18 cellular contexts compared by ENCODE assay signal in the genomic region with DNA sequence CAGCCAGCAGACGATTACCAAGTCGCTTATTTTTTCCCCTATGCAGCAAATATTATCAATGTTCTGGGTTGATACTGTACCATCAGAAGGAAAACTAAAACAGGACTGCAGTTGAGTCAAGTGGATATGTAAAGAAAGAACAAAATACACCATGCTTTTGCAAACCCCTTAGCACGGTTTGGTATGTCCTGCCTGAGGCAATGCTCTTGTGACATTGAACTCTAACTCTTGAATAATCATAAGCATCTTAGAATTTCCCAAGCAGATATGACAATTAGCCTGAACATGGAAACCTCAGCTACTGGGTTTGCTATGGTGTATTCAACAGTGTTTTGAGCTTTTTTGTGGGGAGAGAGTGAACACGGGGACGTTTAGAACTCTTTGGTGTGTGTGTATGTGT.
DNase-seq lines count a peak whose midpoint lies in the region; FAIRE-seq and TF ChIP-seq lines count a peak whose summit lies in the region.
"Had no signal": no experiment of that assay in that cellular context is flagged by ENCODE, and none has a peak within 500 bp of the region (broad histone marks: within the 10 kb centered on the region; RNA-seq: fewer than 3 reads in every experiment).

No MANE protein-coding gene starts in this region.

- no peak for TF ChIP-seq CTCF in MCF 10A (IDR thresholded peaks at IDR 0.05; ENCODE audit: unreplicated experiment)
- TF ChIP-seq CTCF in breast epithelium (IDR thresholded peaks at IDR 0.05): no peak
- no peak for TF ChIP-seq CTCF in keratinocyte (optimal IDR thresholded peaks at IDR 0.05 in 1 of 3, IDR thresholded peaks at IDR 0.05 in 1 of 3, conservative IDR thresholded peaks at IDR 0.05 in 1 of 3; ENCODE audit: extremely low read depth in 1 of 3, insufficient read depth in 2 of 3, low read length in 3 of 3)
- no peak for TF ChIP-seq CTCF in nephron progenitor cell (IDR thresholded peaks at IDR 0.05)
- TF ChIP-seq CTCF in GM20000 (IDR thresholded peaks at IDR 0.05; ENCODE audit: extremely low read depth, missing control alignments): no peak

- no peak overlapping the region for H3K27ac Mint-ChIP-seq in MCF 10A (ENCODE audit: low read depth, unreplicated experiment)
- no peak overlapping the region for H3K27ac Mint-ChIP-seq in nephron progenitor cell
- H3K27ac Mint-ChIP-seq: CD4-positive, alpha-beta T cell had no signal

- H3K27ac ChIP-seq in breast epithelium (no peak overlapping the region), keratinocyte (ENCODE audit: control insufficient read depth, insufficient read depth, low read length) (no peak overlapping the region)
- H3K27ac ChIP-seq: 22Rv1, A549, C4-2B, GM23248, HL-60 had no signal

- POLR2A ChIA-PET in MCF 10A (lab: Yijun Ruan, JAX): interaction anchor here (0.6 kb wide), 1 partner anchor 10 kb away, joined by 3 read pairs; no protein-coding TSS in a partner anchor

- H2AFZ ChIP-seq in keratinocyte (ENCODE audit: control insufficient read depth, low read length): no peak overlapping the region
- H2AFZ ChIP-seq: GM23248 had no signal

- H3K4me2 ChIP-seq in keratinocyte (ENCODE audit: control insufficient read depth, extremely low read depth, insufficient read depth, low read depth, low read length): no peak overlapping the region
- H3K4me2 ChIP-seq: A549 had no signal

- H3K9ac ChIP-seq in keratinocyte (ENCODE audit: control insufficient read depth, extremely low read depth, insufficient read depth, low read length): no peak overlapping the region
- H3K9ac ChIP-seq: GM23248 had no signal

- no peak overlapping the region for H3K4me3 ChIP-seq in breast epithelium
- no peak overlapping the region for H3K4me3 ChIP-seq in keratinocyte (ENCODE audit: control insufficient read depth in 2 of 3, extremely low read depth in 1 of 3, insufficient read depth in 2 of 3, low read depth in 1 of 3, low read length in 3 of 3)
- H3K4me3 ChIP-seq: A549, GM12878, GM23248 had no signal

- CTCF ChIA-PET in MCF 10A (lab: Yijun Ruan, JAX): interaction anchor here (1.1 kb wide), 1 partner anchor 32 kb away, joined by 4 read pairs; no protein-coding TSS in a partner anchor

- no peak for TF ChIP-seq POLR2A in breast epithelium (IDR thresholded peaks at IDR 0.05)

- no peaks in the 10 kb centered on the region for H3K36me3 ChIP-seq in breast epithelium
- H3K36me3 ChIP-seq in keratinocyte (ENCODE audit: control insufficient read depth in 2 of 2, extremely low read depth in 1 of 2, insufficient read depth in 2 of 2, low read length in 2 of 2): no peaks in the 10 kb centered on the region

- H3K4me1 ChIP-seq in breast epithelium: no peaks in the 10 kb centered on the region
- peaks cover 19% of the 10 kb centered on the region for H3K4me1 ChIP-seq in keratinocyte (ENCODE audit: control insufficient read depth, extremely low read depth, insufficient read depth, low read length)
- H3K4me1 ChIP-seq: A549, Caco-2 had no signal

- no peaks in the 10 kb centered on the region for H3K79me2 ChIP-seq in keratinocyte (ENCODE audit: control insufficient read depth, insufficient read depth, low read length)

- H3K9me3 Mint-ChIP-seq in MCF 10A (ENCODE audit: unreplicated experiment) (no peaks in the 10 kb centered on the region), nephron progenitor cell (no peaks in the 10 kb centered on the region)

- BruUV-seq in MCF 10A (replicated peaks; lab: Mats Ljungman, UMichigan): no TSS peak

- peak; percentile 36 for FAIRE-seq in keratinocyte (lab: Jason Lieb, UNC)
- FAIRE-seq: A549, D721Med, GM12878 had no signal

- H3K27me3 ChIP-seq in breast epithelium (no peaks in the 10 kb centered on the region), keratinocyte (ENCODE audit: control insufficient read depth, extremely low read depth, insufficient read depth, low read length) (no peaks in the 10 kb centered on the region)

- no peaks in the 10 kb centered on the region for H3K27me3 Mint-ChIP-seq in MCF 10A (ENCODE audit: insufficient read depth, unreplicated experiment)
- H3K27me3 Mint-ChIP-seq in nephron progenitor cell (ENCODE audit: low read depth, poor library complexity): no peaks in the 10 kb centered on the region
- H3K27me3 Mint-ChIP-seq: CD4-positive, alpha-beta T cell had no signal

- peaks cover 25% of the 10 kb centered on the region for H3K4me1 Mint-ChIP-seq in MCF 10A (ENCODE audit: insufficient read depth, unreplicated experiment)
- H3K4me1 Mint-ChIP-seq in nephron progenitor cell: no peaks in the 10 kb centered on the region

- H3K36me3 Mint-ChIP-seq in MCF 10A (ENCODE audit: insufficient read depth, unreplicated experiment) (no peaks in the 10 kb centered on the region), nephron progenitor cell (ENCODE audit: low read depth) (no peaks in the 10 kb centered on the region)

- no peaks in the 10 kb centered on the region for H3K9me1 ChIP-seq in keratinocyte (ENCODE audit: control insufficient read depth, extremely low read depth, insufficient read depth, low read length)

- peak; percentile 11 for DNase-seq in MCF 10A (ENCODE audit: unreplicated experiment)
- no peak for DNase-seq in breast epithelium (ENCODE audit: low spot score in 2 of 2)
- DNase-seq in RPMI7951 (ENCODE audit: low read depth): peak; percentile 51
- DNase-seq in keratinocyte (ENCODE audit: low read depth, low spot score): no peak
- DNase-seq in nephron progenitor cell: no peak
- DNase-seq in activated gamma-delta T cell treated with Interleukin-2 at 50 U/mL for 16 hours: no peak
- DNase-seq in GM20000 (ENCODE audit: low spot score): no peak
- DNase-seq: AML-193; Caco-2; CD4-positive, alpha-beta T cell; DMS79; GM23248 had no signal

- H4K20me1 ChIP-seq in keratinocyte (ENCODE audit: control insufficient read depth, extremely low read depth, insufficient read depth, low read length): no peaks in the 10 kb centered on the region

- intact Hi-C loops in MCF 10A (cut with micrococcal nuclease): no loop called here
- intact Hi-C loops in breast epithelium (cut with DNase I; ENCODE audit: low total_unique reads): no loop called here

- H3K9me3 ChIP-seq in breast epithelium (no peaks in the 10 kb centered on the region), keratinocyte (ENCODE audit: control insufficient read depth, low read depth, low read length) (no peaks in the 10 kb centered on the region)
- H3K9me3 ChIP-seq: A549, Caco-2 had no signal

- no peak overlapping the region for H3K4me3 Mint-ChIP-seq in MCF 10A (ENCODE audit: unreplicated experiment)
- H3K4me3 Mint-ChIP-seq in nephron progenitor cell: no peak overlapping the region
- H3K4me3 Mint-ChIP-seq: CD4-positive, alpha-beta T cell had no signal

- dilution Hi-C loops in keratinocyte (cut with MboI; ENCODE audit: extremely low pct_ligation_motif_present, low sequenced_read_pairs): no loop called here

Comparison
In these comparisons a context has a peak if more than half of its experiments do, and no peak if none do; other contexts are left out.
1. DNase-seq: peak in MCF 10A (single experiment) and RPMI7951 (single experiment); none in breast epithelium (0 of 2), keratinocyte (single experiment), nephron progenitor cell (single experiment), activated gamma-delta T cell treated with Interleukin-2 at 50 U/mL for 16 hours (single experiment) and GM20000 (single experiment).